ENCODE assay signal across 1 cellular context in genomic region chr2:199979398-199979797, GRCh38.
TF ChIP-seq lines count a peak whose summit lies in the region.

No MANE protein-coding gene starts in this region.

TF ChIP-seq in GM12878, 131 proteins besides CTCF, POLR2A, EP300 and RAD21 (continued from another document):
- TF ChIP-seq ZNF687 (IDR thresholded peaks at IDR 0.05) = no peak
